Comparison of ENCODE assay signal across 8 cellular contexts in genomic region chr4:70840137-70840536, GRCh38. TPM values are rescaled to one million over a fixed set of nuclear protein-coding genes. Genes with fewer than 3 reads are reported as not detected.
DNase-seq lines count a peak whose midpoint lies in the region; FAIRE-seq and TF ChIP-seq lines count a peak whose summit lies in the region.
"Not testable (repeated sequence)": the region's sequence is repeated elsewhere in the genome, so short reads cannot be mapped to it uniquely, and the experiment has no call there.

No MANE protein-coding gene starts in this region.

- peak; percentile 67 for DNase-seq in H4 (ENCODE audit: low spot score)
- DNase-seq in NT2/D1 (ENCODE audit: low read depth, low spot score): peak; percentile 13
- DNase-seq in activated CD4-positive, alpha-beta T cell treated with anti-CD3 and anti-CD28 coated beads, Interleukin-2, amount 10 ng/mL, durations not matched to agents 7 days and 5 days: peak; percentile 68
- DNase-seq in adipocyte (ENCODE audit: low read depth): peak; percentile 52
- DNase-seq in fibroblast of villous mesenchyme (ENCODE audit: low read depth): peak; percentile 63
- DNase-seq in mesothelial cell of epicardium (ENCODE audit: low spot score in 2 of 2, unreplicated experiment in 2 of 2): peak in 1 of 2 experiments; percentile 46
- peak; percentile 73 to 74 for DNase-seq in stimulated activated CD4-positive, alpha-beta T cell treated with anti-CD3 and anti-CD28 coated beads, Interleukin-2, amount 100 ng/mL, for 24 hours
- DNase-seq in urothelium cell line (ENCODE audit: low spot score): peak; percentile 84

- POLR2A ChIA-PET in activated CD4-positive, alpha-beta T cell treated with anti-CD3 and anti-CD28 coated beads, Interleukin-2, amount 10 ng/mL, durations not matched to agents 7 days and 5 days (lab: Charles Lee): not testable (repeated sequence)

- not testable (repeated sequence) for TF ChIP-seq CTCF in fibroblast of villous mesenchyme (IDR thresholded peaks at IDR 0.05; ENCODE audit: insufficient read depth, low read depth, low read length); mesothelial cell of epicardium (IDR thresholded peaks at IDR 0.05; ENCODE audit: unreplicated experiment)

- not testable (repeated sequence) for H3K4me1 ChIP-seq in NT2/D1 (ENCODE audit: insufficient read depth, insufficient read length)
- H3K4me1 ChIP-seq in adipocyte (ENCODE audit: control insufficient read depth, insufficient read depth, low read length): peaks cover 14% of the 10 kb centered on the region

- H3K36me3 ChIP-seq in NT2/D1 (ENCODE audit: insufficient read depth, insufficient read length, low read length): peaks cover 11% of the 10 kb centered on the region
- not testable (repeated sequence) for H3K36me3 ChIP-seq in adipocyte (ENCODE audit: control insufficient read depth, insufficient read depth, low read length, severe bottlenecking)

- H3K9ac ChIP-seq in NT2/D1 (ENCODE audit: insufficient read length, low read depth); adipocyte (ENCODE audit: low read length): not testable (repeated sequence)

- FAIRE-seq in urothelium cell line (lab: Jason Lieb, UNC): peak; percentile 56

- CTCF ChIA-PET in activated CD4-positive, alpha-beta T cell treated with anti-CD3 and anti-CD28 coated beads, Interleukin-2, amount 10 ng/mL, durations not matched to agents 7 days and 5 days (lab: Charles Lee): interaction anchor here (0.7 to 1.5 kb wide), 2 partner anchors 62 to 154 kb away, joined by 3 to 7 read pairs; partner anchors contain the start of gene MOB1B

- peaks cover 16% of the 10 kb centered on the region for H3K36me3 Mint-ChIP-seq in activated CD4-positive, alpha-beta T cell treated with anti-CD3 and anti-CD28 coated beads, Interleukin-2, amount 10 ng/mL, durations not matched to agents 7 days and 5 days (ENCODE audit: low read depth)
- not testable (repeated sequence) for H3K36me3 Mint-ChIP-seq in mesothelial cell of epicardium

- H3K9me3 ChIP-seq in NT2/D1 (ENCODE audit: insufficient read depth, low read length); adipocyte (ENCODE audit: control insufficient read depth, low read length): not testable (repeated sequence)

- not testable (repeated sequence) for H3K9me3 Mint-ChIP-seq in activated CD4-positive, alpha-beta T cell treated with anti-CD3 and anti-CD28 coated beads, Interleukin-2, amount 10 ng/mL, durations not matched to agents 7 days and 5 days; mesothelial cell of epicardium

- peak overlapping the region; percentile 65 for H3K4me3 Mint-ChIP-seq in activated CD4-positive, alpha-beta T cell treated with anti-CD3 and anti-CD28 coated beads, Interleukin-2, amount 10 ng/mL, durations not matched to agents 7 days and 5 days
- peak overlapping the region; percentile 63 for H3K4me3 Mint-ChIP-seq in mesothelial cell of epicardium

- not testable (repeated sequence) for H3K27me3 ChIP-seq in NT2/D1 (ENCODE audit: insufficient read depth, insufficient read length); adipocyte (replicated peaks; ENCODE audit: control insufficient read depth, insufficient read depth, low read length)

- peak overlapping the region; percentile 68 for H3K27ac Mint-ChIP-seq in activated CD4-positive, alpha-beta T cell treated with anti-CD3 and anti-CD28 coated beads, Interleukin-2, amount 10 ng/mL, durations not matched to agents 7 days and 5 days
- H3K27ac Mint-ChIP-seq in mesothelial cell of epicardium: peak overlapping the region; percentile 79

- H3K4me3 ChIP-seq in NT2/D1 (ENCODE audit: insufficient read length, low read depth); adipocyte (ENCODE audit: low read length); fibroblast of villous mesenchyme (ENCODE audit: low read depth, low read length): not testable (repeated sequence)

- peaks cover 26% of the 10 kb centered on the region for H3K4me1 Mint-ChIP-seq in activated CD4-positive, alpha-beta T cell treated with anti-CD3 and anti-CD28 coated beads, Interleukin-2, amount 10 ng/mL, durations not matched to agents 7 days and 5 days
- peaks cover 19% of the 10 kb centered on the region for H3K4me1 Mint-ChIP-seq in mesothelial cell of epicardium

- H3K27me3 Mint-ChIP-seq in activated CD4-positive, alpha-beta T cell treated with anti-CD3 and anti-CD28 coated beads, Interleukin-2, amount 10 ng/mL, durations not matched to agents 7 days and 5 days; mesothelial cell of epicardium (ENCODE audit: low read depth): not testable (repeated sequence)

RNA-seq across cellular contexts. Expression of gene GRSF1, which starts 0.4 kb away (rescaled TPM):
- 53.6 and 74.1 TPM in 2 replicates for total RNA-seq in H4 (2014; rRNA removed; shearing (Covaris generic))
- 10 to 100 TPM; 65.2 to 76.8 TPM for total RNA-seq in activated CD4-positive, alpha-beta T cell treated with anti-CD3 and anti-CD28 coated beads, Interleukin-2, amount 10 ng/mL, durations not matched to agents 7 days and 5 days
- total RNA-seq in fibroblast of villous mesenchyme (78.3 and 117 TPM in 2 replicates), mesothelial cell of epicardium (78.5 to 85.9 TPM (median 80.2 TPM) in 3 replicates)
